ENCODE assay signal across 10 cellular contexts in the genomic region with DNA sequence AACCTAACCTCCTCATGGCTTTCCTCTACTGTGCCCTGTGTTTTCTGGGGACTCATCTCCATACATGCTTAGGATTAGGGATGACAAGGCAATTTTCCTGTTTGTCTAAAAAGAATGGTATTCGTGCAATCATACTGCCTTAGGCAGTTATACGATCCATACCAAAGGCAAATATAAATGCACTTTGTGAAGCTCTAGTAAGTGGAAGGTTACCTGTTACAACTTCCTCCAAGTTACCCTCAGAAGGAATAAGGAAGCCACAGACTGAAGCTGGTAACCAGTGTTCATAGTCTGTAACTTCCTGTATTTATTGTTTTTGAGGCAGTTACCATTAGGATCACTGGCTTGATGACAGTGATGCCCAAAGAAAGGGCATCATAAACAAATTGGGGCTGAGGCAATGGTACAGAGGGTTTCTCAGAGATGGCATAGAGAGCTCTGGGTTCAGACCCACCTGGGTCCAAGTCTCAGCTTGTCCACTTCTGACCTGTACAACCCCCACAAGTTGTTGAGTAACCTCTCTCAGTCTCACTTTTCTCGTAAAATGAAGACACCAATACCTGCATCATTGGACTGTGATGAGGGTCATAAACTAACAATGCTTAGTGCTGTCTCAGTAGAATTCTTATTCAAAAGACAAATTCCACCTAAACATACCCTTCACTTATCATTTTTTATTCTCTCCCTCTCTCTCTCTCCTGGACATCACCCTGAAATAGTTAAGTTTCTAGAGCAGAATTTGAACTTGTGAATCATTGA.
DNase-seq lines count a peak whose midpoint lies in the region; ATAC-seq and TF ChIP-seq lines count a peak whose summit lies in the region.
"Had no signal": no experiment of that assay in that cellular context is flagged by ENCODE, and none has a peak within 500 bp of the region (broad histone marks: within the 10 kb centered on the region; RNA-seq: fewer than 3 reads in every experiment).

No MANE protein-coding gene starts in this region.

- peaks cover 86% of the 10 kb centered on the region for H3K36me3 Mint-ChIP-seq in T-helper 2 cell treated with Interferon-gamma antibody and Interleukin-4, amounts not matched to agents 5 μg/mL and 100 μg/mL, for 36 hours (ENCODE audit: low read depth)

- H3K4me1 Mint-ChIP-seq in T-helper 2 cell treated with Interferon-gamma antibody and Interleukin-4, amounts not matched to agents 5 μg/mL and 100 μg/mL, for 36 hours (ENCODE audit: low read depth): peaks cover 51% of the 10 kb centered on the region

- H3K4me1 ChIP-seq in right atrium auricular region (peaks cover 0 to 7% of the 10 kb centered on the region in 2 donors), hepatocyte (ENCODE audit: insufficient read depth) (no peaks in the 10 kb centered on the region), upper lobe of right lung (peaks cover 21% of the 10 kb centered on the region)

- H3K4me3 ChIP-seq in right atrium auricular region (no peak overlapping the region), hepatocyte (no peak overlapping the region), upper lobe of right lung (no peak overlapping the region)

- no peak overlapping the region for H2AFZ ChIP-seq in hepatocyte

- H3K36me3 ChIP-seq in right atrium auricular region (no peaks in the 10 kb centered on the region), hepatocyte (replicated peaks; ENCODE audit: insufficient read depth, low read depth) (no peaks in the 10 kb centered on the region), upper lobe of right lung (no peaks in the 10 kb centered on the region)

- no peaks in the 10 kb centered on the region for H3K9me2 ChIP-seq in hepatocyte (replicated peaks; ENCODE audit: insufficient read depth)

- no peak for TF ChIP-seq CTCF in right atrium auricular region (IDR thresholded peaks at IDR 0.05)
- no peak for TF ChIP-seq CTCF in hepatocyte (IDR thresholded peaks at IDR 0.05; ENCODE audit: poor library complexity)
- TF ChIP-seq CTCF in upper lobe of right lung (IDR thresholded peaks at IDR 0.05): no peak

- peak overlapping the region; percentile 65 for H3K4me3 Mint-ChIP-seq in T-helper 2 cell treated with Interferon-gamma antibody and Interleukin-4, amounts not matched to agents 5 μg/mL and 100 μg/mL, for 36 hours

- peaks cover 14% of the 10 kb centered on the region for H3K9me3 Mint-ChIP-seq in T-helper 2 cell treated with Interferon-gamma antibody and Interleukin-4, amounts not matched to agents 5 μg/mL and 100 μg/mL, for 36 hours

- DNase-seq in Right ventricle myocardium inferior (ENCODE audit: missing footprints) (no peak), right atrium auricular region (ENCODE audit: low spot score) (no peak), hepatocyte (ENCODE audit: low spot score) (no peak), upper lobe of right lung (no peak), NK-92 (lab: John Stamatoyannopoulos, UW; ENCODE audit: unreplicated experiment) (no peak), NCI-H2081 (lab: John Stamatoyannopoulos, UW) (no peak), NCI-H1048 (lab: John Stamatoyannopoulos, UW) (no peak)
- no peak for DNase-seq in T-helper 2 cell treated with Interferon-gamma antibody and Interleukin-4, amounts not matched to agents 5 μg/mL and 100 μg/mL, for 36 hours (ENCODE audit: low spot score)
- DNase-seq: activated gamma-delta T cell, NCI-H446 had no signal

- 76% methylated on average over 3 of the region's 3 CpGs for WGBS in hepatocyte (ENCODE audit: low lambda C conversion rate, missing lambda C conversion rate)

- H3K27ac ChIP-seq in right atrium auricular region (no peak overlapping the region), hepatocyte (peak overlapping the region; percentile 13), upper lobe of right lung (peak overlapping the region; percentile 47)

- H3K4me2 ChIP-seq in hepatocyte: no peak overlapping the region

- peak overlapping the region; percentile 88 for H3K27ac Mint-ChIP-seq in T-helper 2 cell treated with Interferon-gamma antibody and Interleukin-4, amounts not matched to agents 5 μg/mL and 100 μg/mL, for 36 hours

- H3K27me3 Mint-ChIP-seq in T-helper 2 cell treated with Interferon-gamma antibody and Interleukin-4, amounts not matched to agents 5 μg/mL and 100 μg/mL, for 36 hours (ENCODE audit: low read depth): no peaks in the 10 kb centered on the region

- intact Hi-C loops in Right ventricle myocardium inferior (cut with DNase I) (no loop called here), upper lobe of right lung (cut with DNase I) (no loop called here)

- no peaks in the 10 kb centered on the region for H3K79me2 ChIP-seq in hepatocyte

- H3K27me3 ChIP-seq in right atrium auricular region: no peaks in the 10 kb centered on the region
- no peaks in the 10 kb centered on the region for H3K27me3 ChIP-seq in hepatocyte
- no peaks in the 10 kb centered on the region for H3K27me3 ChIP-seq in upper lobe of right lung

- peak; percentile 23 for ATAC-seq in Right ventricle myocardium inferior
- peak; percentile 87 for ATAC-seq in upper lobe of right lung

- H3K9me3 ChIP-seq in right atrium auricular region (no peaks in the 10 kb centered on the region), hepatocyte (ENCODE audit: low read depth) (no peaks in the 10 kb centered on the region), upper lobe of right lung (no peaks in the 10 kb centered on the region)

- H4K20me1 ChIP-seq in hepatocyte (ENCODE audit: insufficient read depth, poor library complexity, severe bottlenecking): no peaks in the 10 kb centered on the region

Comparison
In these comparisons a context has a peak if more than half of its experiments do, and no peak if none do; other contexts are left out.
1. H3K27ac ChIP-seq: peak in hepatocyte (single experiment) and upper lobe of right lung (single experiment); none in right atrium auricular region (0 of 2).